In genomic region chr2:177666408-177666807, GRCh38 we compare ENCODE assay signal across 1 cellular context.
TF ChIP-seq lines count a peak whose summit lies in the region.

No MANE protein-coding gene starts in this region.

TF ChIP-seq in K562, 482 proteins besides CTCF, POLR2A, EP300 and RAD21 (continued from another document and continues in another):
- TF ChIP-seq, protein P1, sequence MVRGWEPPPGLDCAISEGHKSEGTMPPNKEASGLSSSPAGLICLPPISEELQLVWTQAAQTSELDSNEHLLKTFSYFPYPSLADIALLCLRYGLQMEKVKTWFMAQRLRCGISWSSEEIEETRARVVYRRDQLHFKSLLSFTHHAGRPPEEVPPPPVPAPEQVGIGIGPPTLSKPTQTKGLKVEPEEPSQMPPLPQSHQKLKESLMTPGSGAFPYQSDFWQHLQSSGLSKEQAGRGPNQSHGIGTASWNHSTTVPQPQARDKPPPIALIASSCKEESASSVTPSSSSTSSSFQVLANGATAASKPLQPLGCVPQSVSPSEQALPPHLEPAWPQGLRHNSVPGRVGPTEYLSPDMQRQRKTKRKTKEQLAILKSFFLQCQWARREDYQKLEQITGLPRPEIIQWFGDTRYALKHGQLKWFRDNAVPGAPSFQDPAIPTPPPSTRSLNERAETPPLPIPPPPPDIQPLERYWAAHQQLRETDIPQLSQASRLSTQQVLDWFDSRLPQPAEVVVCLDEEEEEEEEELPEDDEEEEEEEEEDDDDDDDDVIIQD (CRISPR knock-in tag; IDR thresholded peaks at IDR 0.05), result no peak
- no peak for TF ChIP-seq ZNF282 (CRISPR knock-in tag; IDR thresholded peaks at IDR 0.05)
- TF ChIP-seq TGIF2 (CRISPR knock-in tag; IDR thresholded peaks at IDR 0.05), result no peak
- TF ChIP-seq, protein P2, sequence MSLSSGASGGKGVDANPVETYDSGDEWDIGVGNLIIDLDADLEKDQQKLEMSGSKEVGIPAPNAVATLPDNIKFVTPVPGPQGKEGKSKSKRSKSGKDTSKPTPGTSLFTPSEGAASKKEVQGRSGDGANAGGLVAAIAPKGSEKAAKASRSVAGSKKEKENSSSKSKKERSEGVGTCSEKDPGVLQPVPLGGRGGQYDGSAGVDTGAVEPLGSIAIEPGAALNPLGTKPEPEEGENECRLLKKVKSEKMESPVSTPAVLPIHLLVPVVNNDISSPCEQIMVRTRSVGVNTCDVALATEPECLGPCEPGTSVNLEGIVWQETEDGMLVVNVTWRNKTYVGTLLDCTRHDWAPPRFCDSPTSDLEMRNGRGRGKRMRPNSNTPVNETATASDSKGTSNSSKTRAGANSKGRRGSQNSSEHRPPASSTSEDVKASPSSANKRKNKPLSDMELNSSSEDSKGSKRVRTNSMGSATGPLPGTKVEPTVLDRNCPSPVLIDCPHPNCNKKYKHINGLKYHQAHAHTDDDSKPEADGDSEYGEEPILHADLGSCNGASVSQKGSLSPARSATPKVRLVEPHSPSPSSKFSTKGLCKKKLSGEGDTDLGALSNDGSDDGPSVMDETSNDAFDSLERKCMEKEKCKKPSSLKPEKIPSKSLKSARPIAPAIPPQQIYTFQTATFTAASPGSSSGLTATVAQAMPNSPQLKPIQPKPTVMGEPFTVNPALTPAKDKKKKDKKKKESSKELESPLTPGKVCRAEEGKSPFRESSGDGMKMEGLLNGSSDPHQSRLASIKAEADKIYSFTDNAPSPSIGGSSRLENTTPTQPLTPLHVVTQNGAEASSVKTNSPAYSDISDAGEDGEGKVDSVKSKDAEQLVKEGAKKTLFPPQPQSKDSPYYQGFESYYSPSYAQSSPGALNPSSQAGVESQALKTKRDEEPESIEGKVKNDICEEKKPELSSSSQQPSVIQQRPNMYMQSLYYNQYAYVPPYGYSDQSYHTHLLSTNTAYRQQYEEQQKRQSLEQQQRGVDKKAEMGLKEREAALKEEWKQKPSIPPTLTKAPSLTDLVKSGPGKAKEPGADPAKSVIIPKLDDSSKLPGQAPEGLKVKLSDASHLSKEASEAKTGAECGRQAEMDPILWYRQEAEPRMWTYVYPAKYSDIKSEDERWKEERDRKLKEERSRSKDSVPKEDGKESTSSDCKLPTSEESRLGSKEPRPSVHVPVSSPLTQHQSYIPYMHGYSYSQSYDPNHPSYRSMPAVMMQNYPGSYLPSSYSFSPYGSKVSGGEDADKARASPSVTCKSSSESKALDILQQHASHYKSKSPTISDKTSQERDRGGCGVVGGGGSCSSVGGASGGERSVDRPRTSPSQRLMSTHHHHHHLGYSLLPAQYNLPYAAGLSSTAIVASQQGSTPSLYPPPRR (CRISPR knock-in tag; IDR thresholded peaks at IDR 0.05; ENCODE audit: borderline replicate concordance), result no peak
- TF ChIP-seq IRF2 (CRISPR knock-in tag; IDR thresholded peaks at IDR 0.05), result no peak
- no peak for TF ChIP-seq ZNF239 (CRISPR knock-in tag; IDR thresholded peaks at IDR 0.05)
- no peak for TF ChIP-seq SAP30 (IDR thresholded peaks at IDR 0.05; ENCODE audit: borderline replicate concordance, insufficient read depth, low read depth, low read length, poor library complexity, severe bottlenecking)
- no peak for TF ChIP-seq TCF7 (IDR thresholded peaks at IDR 0.05; ENCODE audit: borderline replicate concordance)
- TF ChIP-seq KHSRP (IDR thresholded peaks at IDR 0.05), result no peak
- TF ChIP-seq HNRNPL (IDR thresholded peaks at IDR 0.05; ENCODE audit: low read depth, low read length), result no peak
- no peak for TF ChIP-seq ZNF512 (tag; IDR thresholded peaks at IDR 0.05)
- no peak for TF ChIP-seq ZNF232 (CRISPR knock-in tag; IDR thresholded peaks at IDR 0.05)
- TF ChIP-seq ZNF184 (CRISPR knock-in tag; IDR thresholded peaks at IDR 0.05), result no peak
- peak; percentile 59; the same call in 1 of the 2 replicates for TF ChIP-seq TEAD4 (IDR thresholded peaks at IDR 0.05; ENCODE audit: low read length)
- TF ChIP-seq TEAD4 (CRISPR knock-in tag; IDR thresholded peaks at IDR 0.05; ENCODE audit: borderline replicate concordance), result no peak
- no peak for TF ChIP-seq ZNF431 (CRISPR knock-in tag; IDR thresholded peaks at IDR 0.05)
- no peak for TF ChIP-seq TFE3 (CRISPR knock-in tag; IDR thresholded peaks at IDR 0.05)
- no peak for TF ChIP-seq MYNN (IDR thresholded peaks at IDR 0.05)
- no peak for TF ChIP-seq MYNN (CRISPR knock-in tag; IDR thresholded peaks at IDR 0.05)
- no peak for TF ChIP-seq NFRKB (IDR thresholded peaks at IDR 0.05; ENCODE audit: low read depth)
- TF ChIP-seq ETS2 (tag; IDR thresholded peaks at IDR 0.05; ENCODE audit: borderline replicate concordance, poor library complexity, severe bottlenecking), result no peak
- TF ChIP-seq PHF21A (IDR thresholded peaks at IDR 0.05; ENCODE audit: borderline replicate concordance, low read depth), result no peak
- TF ChIP-seq HINFP (tag; conservative IDR thresholded peaks at IDR 0.05; ENCODE audit: low read depth), result no peak
- TF ChIP-seq SMARCA4 (IDR thresholded peaks at IDR 0.05), result peak; percentile 64
- no peak for TF ChIP-seq ZZZ3 (IDR thresholded peaks at IDR 0.05)
- TF ChIP-seq CSDE1 (IDR thresholded peaks at IDR 0.05), result no peak
- TF ChIP-seq NFYB (IDR thresholded peaks at IDR 0.05; ENCODE audit: extremely low read depth, insufficient read length), result no peak
- TF ChIP-seq PTBP1 (IDR thresholded peaks at IDR 0.05; ENCODE audit: low read depth, low read length), result no peak
- TF ChIP-seq, protein P3, sequence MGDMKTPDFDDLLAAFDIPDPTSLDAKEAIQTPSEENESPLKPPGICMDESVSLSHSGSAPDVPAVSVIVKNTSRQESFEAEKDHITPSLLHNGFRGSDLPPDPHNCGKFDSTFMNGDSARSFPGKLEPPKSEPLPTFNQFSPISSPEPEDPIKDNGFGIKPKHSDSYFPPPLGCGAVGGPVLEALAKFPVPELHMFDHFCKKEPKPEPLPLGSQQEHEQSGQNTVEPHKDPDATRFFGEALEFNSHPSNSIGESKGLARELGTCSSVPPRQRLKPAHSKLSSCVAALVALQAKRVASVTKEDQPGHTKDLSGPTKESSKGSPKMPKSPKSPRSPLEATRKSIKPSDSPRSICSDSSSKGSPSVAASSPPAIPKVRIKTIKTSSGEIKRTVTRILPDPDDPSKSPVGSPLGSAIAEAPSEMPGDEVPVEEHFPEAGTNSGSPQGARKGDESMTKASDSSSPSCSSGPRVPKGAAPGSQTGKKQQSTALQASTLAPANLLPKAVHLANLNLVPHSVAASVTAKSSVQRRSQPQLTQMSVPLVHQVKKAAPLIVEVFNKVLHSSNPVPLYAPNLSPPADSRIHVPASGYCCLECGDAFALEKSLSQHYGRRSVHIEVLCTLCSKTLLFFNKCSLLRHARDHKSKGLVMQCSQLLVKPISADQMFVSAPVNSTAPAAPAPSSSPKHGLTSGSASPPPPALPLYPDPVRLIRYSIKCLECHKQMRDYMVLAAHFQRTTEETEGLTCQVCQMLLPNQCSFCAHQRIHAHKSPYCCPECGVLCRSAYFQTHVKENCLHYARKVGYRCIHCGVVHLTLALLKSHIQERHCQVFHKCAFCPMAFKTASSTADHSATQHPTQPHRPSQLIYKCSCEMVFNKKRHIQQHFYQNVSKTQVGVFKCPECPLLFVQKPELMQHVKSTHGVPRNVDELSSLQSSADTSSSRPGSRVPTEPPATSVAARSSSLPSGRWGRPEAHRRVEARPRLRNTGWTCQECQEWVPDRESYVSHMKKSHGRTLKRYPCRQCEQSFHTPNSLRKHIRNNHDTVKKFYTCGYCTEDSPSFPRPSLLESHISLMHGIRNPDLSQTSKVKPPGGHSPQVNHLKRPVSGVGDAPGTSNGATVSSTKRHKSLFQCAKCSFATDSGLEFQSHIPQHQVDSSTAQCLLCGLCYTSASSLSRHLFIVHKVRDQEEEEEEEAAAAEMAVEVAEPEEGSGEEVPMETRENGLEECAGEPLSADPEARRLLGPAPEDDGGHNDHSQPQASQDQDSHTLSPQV (IDR thresholded peaks at IDR 0.05), result no peak
- no peak for TF ChIP-seq TCF7L2 (IDR thresholded peaks at IDR 0.05; ENCODE audit: low read depth, low read length)
- TF ChIP-seq MECOM (CRISPR knock-in tag; IDR thresholded peaks at IDR 0.05), result no peak
- TF ChIP-seq KAT8 (IDR thresholded peaks at IDR 0.05; ENCODE audit: low read depth), result no peak
- TF ChIP-seq HNRNPUL1 (IDR thresholded peaks at IDR 0.05; ENCODE audit: low read length), result no peak
- no peak for TF ChIP-seq KLF16 (IDR thresholded peaks at IDR 0.05)
- TF ChIP-seq ZNF146 (CRISPR knock-in tag; IDR thresholded peaks at IDR 0.05; ENCODE audit: unreplicated experiment), result no peak
- no peak for TF ChIP-seq STAT5B (CRISPR knock-in tag; IDR thresholded peaks at IDR 0.05)
- no peak for TF ChIP-seq CAMTA2 (CRISPR knock-in tag; conservative IDR thresholded peaks at IDR 0.05)
- no peak for TF ChIP-seq THRB (CRISPR knock-in tag; conservative IDR thresholded peaks at IDR 0.05)
- no peak for TF ChIP-seq ZNF212 (CRISPR knock-in tag; IDR thresholded peaks at IDR 0.05)
- TF ChIP-seq TEAD1 (CRISPR knock-in tag; IDR thresholded peaks at IDR 0.05), result peak in 1 of 2 experiments; percentile 38; a peak in 1 of 4 replicates
- TF ChIP-seq SREBF2 (CRISPR knock-in tag; IDR thresholded peaks at IDR 0.05), result no peak
- peak; percentile 70 for TF ChIP-seq ATF3 (IDR thresholded peaks at IDR 0.05)
- TF ChIP-seq ATF3 (CRISPR knock-in tag; conservative IDR thresholded peaks at IDR 0.05), result no peak
- TF ChIP-seq RCOR1 (IDR thresholded peaks at IDR 0.05; ENCODE audit: borderline replicate concordance in 1 of 2, low read depth in 2 of 2, low read length in 2 of 2), result peak in 1 of 2 experiments; percentile 91; a peak in 2 of 4 replicates
- no peak for TF ChIP-seq KAT7 (CRISPR knock-in tag; IDR thresholded peaks at IDR 0.05; ENCODE audit: borderline replicate concordance)
- no peak for TF ChIP-seq NCOA1 (IDR thresholded peaks at IDR 0.05; ENCODE audit: low read depth)
- TF ChIP-seq HDAC2 (IDR thresholded peaks at IDR 0.05), result peak; percentile 35; the same call in 1 of the 2 replicates
- no peak for TF ChIP-seq ZNF444 (CRISPR knock-in tag; IDR thresholded peaks at IDR 0.05)
- no peak for TF ChIP-seq CLOCK (CRISPR knock-in tag; IDR thresholded peaks at IDR 0.05; ENCODE audit: borderline replicate concordance)
- no peak for TF ChIP-seq NCOA6 (IDR thresholded peaks at IDR 0.05)
